Comparison of ENCODE assay signal across 14 cellular contexts in the genomic region with DNA sequence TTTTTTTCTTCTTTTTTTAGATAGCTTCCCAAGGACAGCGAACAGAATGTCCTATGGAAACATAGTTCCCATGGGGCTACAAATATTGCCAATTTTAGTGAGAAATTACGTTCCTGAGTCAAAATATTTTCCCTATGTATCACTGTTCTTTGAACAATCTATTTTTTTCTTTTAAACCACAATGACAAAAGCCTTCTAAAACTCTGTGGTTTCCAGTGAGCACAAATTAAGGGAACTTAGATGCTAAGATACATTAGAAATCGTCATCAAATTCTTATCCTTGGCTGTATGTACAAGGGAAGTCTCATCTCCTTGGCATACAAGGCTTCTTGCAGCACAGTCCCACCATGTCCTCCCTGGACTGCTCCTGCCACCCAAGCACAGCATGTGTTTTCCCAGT. TPM values are rescaled to one million over a fixed set of nuclear protein-coding genes. Genes with fewer than 3 reads are reported as not detected.
DNase-seq lines count a peak whose midpoint lies in the region; ATAC-seq and TF ChIP-seq lines count a peak whose summit lies in the region.
"Had no signal": no experiment of that assay in that cellular context is flagged by ENCODE, and none has a peak within 500 bp of the region (broad histone marks: within the 10 kb centered on the region; RNA-seq: fewer than 3 reads in every experiment).

No MANE protein-coding gene starts in this region.

- H3K36me3 ChIP-seq in left lung (peaks cover 0 to 15% of the 10 kb centered on the region in 2 donors), ovary (no peaks in the 10 kb centered on the region), Karpas-422 (ENCODE audit: insufficient read depth, low read length) (no peaks in the 10 kb centered on the region)

- peaks cover 0 to 3% of the 10 kb centered on the region in 2 donors for H3K4me1 ChIP-seq in left lung
- H3K4me1 ChIP-seq in ovary (ENCODE audit: insufficient read depth), result peaks cover 17% of the 10 kb centered on the region
- H3K4me1 ChIP-seq in Karpas-422 (ENCODE audit: low read length), result no peaks in the 10 kb centered on the region

- DNase-seq in AG04450 (ENCODE audit: low read depth, low spot score) (peak; percentile 18), HFFc6 (peak; percentile 94), astrocyte of the hippocampus (ENCODE audit: low read depth, low spot score) (peak; percentile 79), left lung (no peak), ovary (no peak), Karpas-422 (no peak), NCI-H1105 (lab: John Stamatoyannopoulos, UW) (no peak)
- DNase-seq: activated CD4-positive, alpha-beta T cell treated with anti-CD3 and anti-CD28 coated beads for 48 hours; activated naive CD4-positive, alpha-beta T cell treated with Interleukin-2 at 50 U/mL for 16 hours; CD8-positive, alpha-beta T cell; effector CD4-positive, alpha-beta T cell; NCI-H69 had no signal

- 15 to 27% (median 20%) methylated on average over 3 of the region's 3 CpGs for WGBS in ovary, 3 donors

- POLR2A ChIA-PET in AG04450 (lab: Yijun Ruan, JAX), result no interaction called here

- CTCF ChIA-PET in AG04450 (lab: Charles Lee), result interaction anchor here (1.1 kb wide), 1 partner anchor 242 kb away, joined by 3 read pairs; no protein-coding TSS in a partner anchor

- H3K4me3 ChIP-seq in AG04450 (ENCODE audit: low read depth, low read length), result no peak overlapping the region
- H3K4me3 ChIP-seq in left lung, result no peak overlapping the region
- no peak overlapping the region for H3K4me3 ChIP-seq in ovary
- H3K4me3 ChIP-seq in Karpas-422 (ENCODE audit: low read length), result no peak overlapping the region

- no peaks in the 10 kb centered on the region for H3K9me2 ChIP-seq in Karpas-422 (replicated peaks; ENCODE audit: insufficient read depth, low read length)

- no peaks in the 10 kb centered on the region for H3K9me3 Mint-ChIP-seq in HFFc6
- H3K9me3 Mint-ChIP-seq: CD8-positive, alpha-beta T cell had no signal

- H3K36me3 Mint-ChIP-seq in HFFc6 (ENCODE audit: low read depth), result no peaks in the 10 kb centered on the region
- H3K36me3 Mint-ChIP-seq: CD8-positive, alpha-beta T cell had no signal

- no peak overlapping the region for H2AFZ ChIP-seq in Karpas-422 (ENCODE audit: low read length)

- H4K20me1 ChIP-seq in Karpas-422 (ENCODE audit: insufficient read depth, low read depth, low read length), result no peaks in the 10 kb centered on the region

- ATAC-seq in left lung, result peak; percentile 16
- ATAC-seq in HG02588 (IDR thresholded peaks at IDR 0.05; ENCODE audit: unreplicated experiment), result no peak
- ATAC-seq: CD8-positive, alpha-beta T cell had no signal

- no peak overlapping the region for H3K4me2 ChIP-seq in Karpas-422 (ENCODE audit: low read depth, low read length, poor library complexity, severe bottlenecking)

- peaks cover 32% of the 10 kb centered on the region for H3K4me1 Mint-ChIP-seq in HFFc6 (ENCODE audit: low read depth)

- no peak for TF ChIP-seq CTCF in AG04450 (IDR thresholded peaks at IDR 0.05; ENCODE audit: low read depth, low read length)
- no peak for TF ChIP-seq CTCF in HFFc6 (IDR thresholded peaks at IDR 0.05)
- no peak for TF ChIP-seq CTCF in left lung (IDR thresholded peaks at IDR 0.05)
- no peak for TF ChIP-seq CTCF in ovary (IDR thresholded peaks at IDR 0.05)

- no peak overlapping the region for H3K27ac ChIP-seq in AG04450 (ENCODE audit: low read depth, low read length)
- peak overlapping the region in 1 of 2 donors; percentile 15 for H3K27ac ChIP-seq in left lung
- H3K27ac ChIP-seq in ovary, result no peak overlapping the region
- H3K27ac ChIP-seq in Karpas-422 (ENCODE audit: low read length), result no peak overlapping the region
- H3K27ac ChIP-seq: HL-60 had no signal

- intact Hi-C loops in left lung (cut with DNase I), result no loop called here
- intact Hi-C loops in ovary (cut with DNase I), result no loop called here

- TF ChIP-seq EP300 in ovary (IDR thresholded peaks at IDR 0.05), result no peak

- H3K27me3 ChIP-seq in AG04450 (ENCODE audit: control insufficient read depth, insufficient read depth, low read length) (no peaks in the 10 kb centered on the region), left lung (no peaks in the 10 kb centered on the region), ovary (no peaks in the 10 kb centered on the region), Karpas-422 (ENCODE audit: low read length) (no peaks in the 10 kb centered on the region)

- H3K4me3 Mint-ChIP-seq in HFFc6, result peak overlapping the region; percentile 42
- H3K4me3 Mint-ChIP-seq: CD8-positive, alpha-beta T cell had no signal

- H3K27me3 Mint-ChIP-seq in HFFc6 (ENCODE audit: insufficient read depth), result peaks cover 4% of the 10 kb centered on the region; the same call in 1 of the 2 replicates

- no peak overlapping the region for H3K9ac ChIP-seq in Karpas-422 (ENCODE audit: low read length)

- peak overlapping the region; percentile 88 for H3K27ac Mint-ChIP-seq in HFFc6
- H3K27ac Mint-ChIP-seq: CD8-positive, alpha-beta T cell had no signal

- TF ChIP-seq POLR2A in ovary (IDR thresholded peaks at IDR 0.05), result no peak

- no peaks in the 10 kb centered on the region for H3K79me2 ChIP-seq in Karpas-422 (ENCODE audit: low read length)

- H3K9me3 ChIP-seq in AG04450 (ENCODE audit: control insufficient read depth, insufficient read depth, low read length), result no peaks in the 10 kb centered on the region
- no peaks in the 10 kb centered on the region for H3K9me3 ChIP-seq in left lung
- H3K9me3 ChIP-seq in ovary, result no peaks in the 10 kb centered on the region
- H3K9me3 ChIP-seq in Karpas-422 (ENCODE audit: low read length), result no peaks in the 10 kb centered on the region

RNA-seq across cellular contexts. Expression of a gene that starts 17.9 kb away (rescaled TPM):
- polyA plus RNA-seq in AG04450 (2011; rRNA removed) (5.4 and 5.9 TPM in 2 replicates), ovary (10 to 100 TPM; 23.8 to 62.9 TPM)
- polyA minus RNA-seq in AG04450 (2011; rRNA and poly(A)+ RNA removed), result 1.1 and 3.6 TPM in 2 replicates
- 1 to 10 TPM; 1.4 to 3.0 (median 2.3) TPM for total RNA-seq in HFFc6 (2021; fragmentation: NEBNext Ultra II Directional; extraction: Animal tissue kit (Norgen Biotek cat#: 25700))
- total RNA-seq in left lung (100 to 1,000 TPM; 194 to 708 TPM), ovary (10 to 100 TPM; 21.3 to 64.6 (median 37.9) TPM)
- total RNA-seq in Karpas-422 (2014; rRNA removed; shearing (Covaris generic); ENCODE audit: low replicate concordance), result 0.04 TPM in 1 of 2 replicates, not detected in the other

Comparison
In these comparisons a context has a peak if more than half of its experiments do, and no peak if none do; other contexts are left out.
1. DNase-seq: peak in AG04450 (single experiment), HFFc6 (single experiment) and astrocyte of the hippocampus (single experiment); none in left lung (0 of 2), ovary (0 of 5), Karpas-422 (single experiment) and NCI-H1105 (single experiment).
2. RNA of a gene that starts 17.9 kb away (total RNA-seq): 194 to 708 TPM in left lung and 21.3 to 64.6 TPM in ovary; 1.4 to 3.0 TPM in HFFc6 and 0.04 TPM in Karpas-422; every median in the first group is over 4 times any median in the second.